8 cellular contexts compared by ENCODE assay signal in the genomic region with DNA sequence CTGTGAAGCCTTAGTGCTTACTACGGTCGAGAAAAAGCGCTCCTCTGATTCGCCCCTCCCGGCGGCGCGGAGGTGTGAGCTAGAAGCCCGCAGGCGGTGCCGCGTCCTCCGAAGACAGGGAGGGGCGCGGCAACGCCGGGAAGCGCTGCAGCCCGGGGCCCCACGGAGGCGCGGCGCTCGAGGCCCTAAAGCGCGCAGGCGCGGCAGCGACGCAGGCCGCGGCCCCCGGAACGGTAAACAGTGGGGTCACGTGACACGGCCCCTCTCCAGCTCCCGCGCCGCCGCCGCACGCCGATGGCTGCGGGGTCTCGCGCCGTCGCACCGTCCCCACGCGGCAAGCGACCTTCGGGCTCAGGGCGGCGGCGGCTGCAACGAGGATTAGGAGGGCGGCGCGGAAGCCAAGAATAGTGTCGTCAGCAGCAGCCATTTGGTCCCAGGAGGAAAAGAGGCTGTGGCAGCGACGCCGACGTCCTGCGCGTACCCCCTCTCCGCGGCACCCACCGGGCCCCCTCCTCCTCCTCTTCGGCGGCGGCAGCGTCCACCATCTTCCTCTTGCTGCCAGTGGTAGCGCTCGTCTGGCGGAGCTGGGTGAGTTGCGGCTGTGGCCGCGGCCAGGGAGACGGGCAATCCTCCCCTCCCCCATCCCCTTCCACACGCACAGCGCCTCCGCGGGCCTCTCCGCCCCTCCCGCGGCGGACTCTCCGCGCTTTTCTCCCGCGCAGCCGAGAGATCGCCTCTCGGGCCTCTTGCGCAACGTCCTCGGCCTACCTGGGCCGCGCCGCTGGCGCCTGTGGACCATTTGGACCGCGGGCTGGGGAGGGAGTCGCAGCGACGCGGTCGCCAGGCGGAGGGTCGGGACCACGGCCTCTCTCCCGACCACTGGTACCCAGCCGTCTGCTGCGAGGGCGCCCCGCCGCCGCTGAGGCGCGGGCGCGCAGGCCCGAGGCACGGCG. TPM values are rescaled to one million over a fixed set of nuclear protein-coding genes. Genes with fewer than 3 reads are reported as not detected.
DNase-seq lines count a peak whose midpoint lies in the region; ATAC-seq and TF ChIP-seq lines count a peak whose summit lies in the region.

A gene with protein sequence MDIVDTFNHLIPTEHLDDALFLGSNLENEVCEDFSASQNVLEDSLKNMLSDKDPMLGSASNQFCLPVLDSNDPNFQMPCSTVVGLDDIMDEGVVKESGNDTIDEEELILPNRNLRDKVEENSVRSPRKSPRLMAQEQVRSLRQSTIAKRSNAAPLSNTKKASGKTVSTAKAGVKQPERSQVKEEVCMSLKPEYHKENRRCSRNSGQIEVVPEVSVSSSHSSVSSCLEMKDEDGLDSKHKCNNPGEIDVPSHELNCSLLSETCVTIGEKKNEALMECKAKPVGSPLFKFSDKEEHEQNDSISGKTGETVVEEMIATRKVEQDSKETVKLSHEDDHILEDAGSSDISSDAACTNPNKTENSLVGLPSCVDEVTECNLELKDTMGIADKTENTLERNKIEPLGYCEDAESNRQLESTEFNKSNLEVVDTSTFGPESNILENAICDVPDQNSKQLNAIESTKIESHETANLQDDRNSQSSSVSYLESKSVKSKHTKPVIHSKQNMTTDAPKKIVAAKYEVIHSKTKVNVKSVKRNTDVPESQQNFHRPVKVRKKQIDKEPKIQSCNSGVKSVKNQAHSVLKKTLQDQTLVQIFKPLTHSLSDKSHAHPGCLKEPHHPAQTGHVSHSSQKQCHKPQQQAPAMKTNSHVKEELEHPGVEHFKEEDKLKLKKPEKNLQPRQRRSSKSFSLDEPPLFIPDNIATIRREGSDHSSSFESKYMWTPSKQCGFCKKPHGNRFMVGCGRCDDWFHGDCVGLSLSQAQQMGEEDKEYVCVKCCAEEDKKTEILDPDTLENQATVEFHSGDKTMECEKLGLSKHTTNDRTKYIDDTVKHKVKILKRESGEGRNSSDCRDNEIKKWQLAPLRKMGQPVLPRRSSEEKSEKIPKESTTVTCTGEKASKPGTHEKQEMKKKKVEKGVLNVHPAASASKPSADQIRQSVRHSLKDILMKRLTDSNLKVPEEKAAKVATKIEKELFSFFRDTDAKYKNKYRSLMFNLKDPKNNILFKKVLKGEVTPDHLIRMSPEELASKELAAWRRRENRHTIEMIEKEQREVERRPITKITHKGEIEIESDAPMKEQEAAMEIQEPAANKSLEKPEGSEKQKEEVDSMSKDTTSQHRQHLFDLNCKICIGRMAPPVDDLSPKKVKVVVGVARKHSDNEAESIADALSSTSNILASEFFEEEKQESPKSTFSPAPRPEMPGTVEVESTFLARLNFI (N-terminal part only) (plus strand): TSS at position 240 of the 953 bp plus-strand sequence. CDS start 10,750 bp downstream, outside the sequence.

- peak within 1 kb of the TSS; percentile 88 for H3K4me3 ChIP-seq in SJSA1
- peak within 1 kb of the TSS; percentile 69 for H3K4me3 ChIP-seq in neuron (ENCODE audit: low read length)
- peak within 1 kb of the TSS; percentile 90 to 99 (median 94) for H3K4me3 ChIP-seq in subcutaneous abdominal adipose tissue (ENCODE audit: low read depth in 1 of 5, low read length in 5 of 5)

- CTCF ChIA-PET in HEK293T (lab: Yijun Ruan, JAX) = interaction anchor here (2.6 kb wide), 1 partner anchor 38 kb away, joined by 16 read pairs; no protein-coding TSS in a partner anchor

- H3K27me3 ChIP-seq in SJSA1 (replicated peaks) (peaks cover 8% of the 10 kb centered on the region; the same call in 1 of the 2 replicates), foreskin keratinocyte (no peaks in the 10 kb centered on the region), neuron (ENCODE audit: insufficient read depth, low read length) (no peaks in the 10 kb centered on the region), subcutaneous abdominal adipose tissue (ENCODE audit: control insufficient read depth in 5 of 5, insufficient read depth in 4 of 5, low read length in 5 of 5) (no peaks in the 10 kb centered on the region)

- no peaks in the 10 kb centered on the region for H3K9me3 ChIP-seq in SJSA1 (replicated peaks)
- no peaks in the 10 kb centered on the region for H3K9me3 ChIP-seq in neuron (ENCODE audit: low read length)
- no peaks in the 10 kb centered on the region for H3K9me3 ChIP-seq in subcutaneous abdominal adipose tissue (ENCODE audit: control insufficient read depth in 5 of 5, low read length in 5 of 5)

- H3K9ac ChIP-seq in subcutaneous abdominal adipose tissue (ENCODE audit: low read length in 5 of 5) = peak within 1 kb of the TSS; percentile 73 to 96 (median 87)

- H3K27ac ChIP-seq in SJSA1 (peak within 1 kb of the TSS; percentile 85), foreskin keratinocyte (peak within 1 kb of the TSS; percentile 92), subcutaneous abdominal adipose tissue (ENCODE audit: low read depth, low read length) (peak within 1 kb of the TSS; percentile 96)

- peaks cover 17% of the 10 kb centered on the region for H3K4me1 ChIP-seq in SJSA1 (replicated peaks)
- peaks cover 26% of the 10 kb centered on the region for H3K4me1 ChIP-seq in foreskin keratinocyte
- H3K4me1 ChIP-seq in neuron (ENCODE audit: insufficient read depth, low read length) = peaks cover 36% of the 10 kb centered on the region
- peaks cover 0 to 49% (median 38%) of the 10 kb centered on the region in 5 donors for H3K4me1 ChIP-seq in subcutaneous abdominal adipose tissue (ENCODE audit: control insufficient read depth in 5 of 5, insufficient read depth in 5 of 5, low read length in 5 of 5)

- H3K36me3 ChIP-seq in SJSA1 (peaks cover 9% of the 10 kb centered on the region), neuron (ENCODE audit: insufficient read depth, low read length) (no peaks in the 10 kb centered on the region), subcutaneous abdominal adipose tissue (ENCODE audit: control insufficient read depth in 5 of 5, insufficient read depth in 5 of 5, low read length in 5 of 5) (no peaks in the 10 kb centered on the region)

- peak within 1 kb of the TSS; percentile 90 for H2AFZ ChIP-seq in neuron (ENCODE audit: low read depth, low read length)

- POLR2A ChIA-PET in HEK293T (lab: Yijun Ruan, JAX) = interaction anchor here (0.6 to 2.0 kb wide), 16 partner anchors 8 to 157 kb away, joined by 3 to 22 read pairs (median 4); no protein-coding TSS in a partner anchor

- peak; percentile 87 for ATAC-seq in foreskin keratinocyte

- DNase-seq in GM04504 (ENCODE audit: low read depth) = peak; percentile 67
- DNase-seq in HEK293T (ENCODE audit: extremely low spot score) = peak; percentile 92
- peak; percentile 79 for DNase-seq in MV-4-11 (lab: John Stamatoyannopoulos, UW)
- peak; percentile 93 to 97 for DNase-seq in SJSA1 (ENCODE audit: low read depth in 1 of 2, low spot score in 2 of 2)
- peak; percentile 77 to 90 (median 80) for DNase-seq in activated naive CD4-positive, alpha-beta T cell (lab: John Stamatoyannopoulos, UW)
- DNase-seq in foreskin keratinocyte = peak; percentile 63 to 81

- peak; percentile 21 for TF ChIP-seq CTCF in foreskin keratinocyte (conservative IDR thresholded peaks at IDR 0.05)

TF ChIP-seq in HEK293T, 16 proteins besides CTCF, POLR2A, EP300 and RAD21:
- TF ChIP-seq FOXA1 (IDR thresholded peaks at IDR 0.05) = no peak
- TF ChIP-seq SP1 (IDR thresholded peaks at IDR 0.05) = no peak
- no peak for TF ChIP-seq ELF4 (IDR thresholded peaks at IDR 0.05)
- no peak for TF ChIP-seq NFRKB (IDR thresholded peaks at IDR 0.05)
- no peak for TF ChIP-seq ZNF384 (IDR thresholded peaks at IDR 0.05)
- TF ChIP-seq HDGF (IDR thresholded peaks at IDR 0.05; ENCODE audit: borderline replicate concordance) = no peak
- 0 out of 2 replicates have a peak, but pooled peaks have one; percentile 17 for TF ChIP-seq CTBP1 (IDR thresholded peaks at IDR 0.05; ENCODE audit: borderline replicate concordance)
- TF ChIP-seq FOXK2 (IDR thresholded peaks at IDR 0.05) = no peak
- TF ChIP-seq PKNOX1 (IDR thresholded peaks at IDR 0.05) = no peak
- TF ChIP-seq SUZ12 (IDR thresholded peaks at IDR 0.05) = no peak
- TF ChIP-seq ARNT (IDR thresholded peaks at IDR 0.05) = peak; percentile 65
- no peak for TF ChIP-seq TARDBP (IDR thresholded peaks at IDR 0.05)
- peak; percentile 85 for TF ChIP-seq L3MBTL2 (conservative IDR thresholded peaks at IDR 0.05)
- peak; percentile 81; the same call in 1 of the 2 replicates for TF ChIP-seq LEF1 (IDR thresholded peaks at IDR 0.05; ENCODE audit: borderline replicate concordance)
- peak; percentile 84 for TF ChIP-seq FOXM1 (IDR thresholded peaks at IDR 0.05; ENCODE audit: borderline replicate concordance)
- TF ChIP-seq BHLHE40 (IDR thresholded peaks at IDR 0.05; ENCODE audit: borderline replicate concordance) = no peak

RNA-seq across cellular contexts. Expression of the gene that starts here (rescaled TPM):
- 24.3 and 34.0 TPM in 2 replicates for total RNA-seq in SJSA1 (2014; rRNA removed; shearing (Covaris generic))
- total RNA-seq in foreskin keratinocyte = 31.6 and 34.2 TPM in 2 replicates
- 3.9 and 5.0 TPM in 2 replicates for polyA plus RNA-seq in foreskin keratinocyte

Comparison
In these comparisons a context has a peak if more than half of its experiments do, and no peak if none do; other contexts are left out.
1. Peak in every context shown above with its lines: DNase-seq, ATAC-seq, H3K4me3 ChIP-seq and H3K27ac ChIP-seq.